1 cellular context compared by ENCODE assay signal in genomic region chr4:674172-675035, GRCh38.
A peak's percentile ranks its signal among the peaks of the same experiment; 100 is the strongest.
TF ChIP-seq lines count a peak whose summit lies in the region.

Gene ATP5ME (minus strand): TSS chr4:674276. CDS start chr4:674247, 29 bp downstream.
Gene MYL5 (plus strand): TSS chr4:674542. CDS start chr4:678027, 3,485 bp downstream.

TF ChIP-seq in WTC11, 78 proteins besides CTCF, POLR2A, EP300 and RAD21 (continued from another document):
- TF ChIP-seq ESRRA (CRISPR knock-in tag; IDR thresholded peaks at IDR 0.05; ENCODE audit: borderline replicate concordance), result no peak; the same call in 1 of the 2 replicates
- no peak for TF ChIP-seq SMAD4 (CRISPR knock-in tag; IDR thresholded peaks at IDR 0.05)
- TF ChIP-seq NR2C2 (CRISPR knock-in tag; IDR thresholded peaks at IDR 0.05), result peak; percentile 97
- TF ChIP-seq, protein P1, sequence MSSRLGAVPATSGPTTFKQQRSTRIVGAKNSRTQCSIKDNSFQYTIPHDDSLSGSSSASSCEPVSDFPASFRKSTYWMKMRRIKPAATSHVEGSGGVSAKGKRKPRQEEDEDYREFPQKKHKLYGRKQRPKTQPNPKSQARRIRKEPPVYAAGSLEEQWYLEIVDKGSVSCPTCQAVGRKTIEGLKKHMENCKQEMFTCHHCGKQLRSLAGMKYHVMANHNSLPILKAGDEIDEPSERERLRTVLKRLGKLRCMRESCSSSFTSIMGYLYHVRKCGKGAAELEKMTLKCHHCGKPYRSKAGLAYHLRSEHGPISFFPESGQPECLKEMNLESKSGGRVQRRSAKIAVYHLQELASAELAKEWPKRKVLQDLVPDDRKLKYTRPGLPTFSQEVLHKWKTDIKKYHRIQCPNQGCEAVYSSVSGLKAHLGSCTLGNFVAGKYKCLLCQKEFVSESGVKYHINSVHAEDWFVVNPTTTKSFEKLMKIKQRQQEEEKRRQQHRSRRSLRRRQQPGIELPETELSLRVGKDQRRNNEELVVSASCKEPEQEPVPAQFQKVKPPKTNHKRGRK (CRISPR knock-in tag; IDR thresholded peaks at IDR 0.05; ENCODE audit: borderline replicate concordance), result no peak
- TF ChIP-seq GABPB1 (CRISPR knock-in tag; IDR thresholded peaks at IDR 0.05), result peak; percentile 77
- TF ChIP-seq, protein P2, sequence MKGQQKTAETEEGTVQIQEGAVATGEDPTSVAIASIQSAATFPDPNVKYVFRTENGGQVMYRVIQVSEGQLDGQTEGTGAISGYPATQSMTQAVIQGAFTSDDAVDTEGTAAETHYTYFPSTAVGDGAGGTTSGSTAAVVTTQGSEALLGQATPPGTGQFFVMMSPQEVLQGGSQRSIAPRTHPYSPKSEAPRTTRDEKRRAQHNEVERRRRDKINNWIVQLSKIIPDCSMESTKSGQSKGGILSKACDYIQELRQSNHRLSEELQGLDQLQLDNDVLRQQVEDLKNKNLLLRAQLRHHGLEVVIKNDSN (CRISPR knock-in tag; IDR thresholded peaks at IDR 0.05), result peak; percentile 91
- no peak for TF ChIP-seq ZNF425 (CRISPR knock-in tag; conservative IDR thresholded peaks at IDR 0.05)
- TF ChIP-seq PRRX2 (CRISPR knock-in tag; IDR thresholded peaks at IDR 0.05), result no peak
- TF ChIP-seq, protein P3, sequence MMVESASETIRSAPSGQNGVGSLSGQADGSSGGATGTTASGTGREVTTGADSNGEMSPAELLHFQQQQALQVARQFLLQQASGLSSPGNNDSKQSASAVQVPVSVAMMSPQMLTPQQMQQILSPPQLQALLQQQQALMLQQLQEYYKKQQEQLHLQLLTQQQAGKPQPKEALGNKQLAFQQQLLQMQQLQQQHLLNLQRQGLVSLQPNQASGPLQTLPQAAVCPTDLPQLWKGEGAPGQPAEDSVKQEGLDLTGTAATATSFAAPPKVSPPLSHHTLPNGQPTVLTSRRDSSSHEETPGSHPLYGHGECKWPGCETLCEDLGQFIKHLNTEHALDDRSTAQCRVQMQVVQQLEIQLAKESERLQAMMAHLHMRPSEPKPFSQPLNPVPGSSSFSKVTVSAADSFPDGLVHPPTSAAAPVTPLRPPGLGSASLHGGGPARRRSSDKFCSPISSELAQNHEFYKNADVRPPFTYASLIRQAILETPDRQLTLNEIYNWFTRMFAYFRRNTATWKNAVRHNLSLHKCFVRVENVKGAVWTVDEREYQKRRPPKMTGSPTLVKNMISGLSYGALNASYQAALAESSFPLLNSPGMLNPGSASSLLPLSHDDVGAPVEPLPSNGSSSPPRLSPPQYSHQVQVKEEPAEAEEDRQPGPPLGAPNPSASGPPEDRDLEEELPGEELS (CRISPR knock-in tag; IDR thresholded peaks at IDR 0.05), result no peak
- no peak for TF ChIP-seq EMX1 (CRISPR knock-in tag; IDR thresholded peaks at IDR 0.05)
- no peak; the same call in 1 of the 2 replicates for TF ChIP-seq ZNF263 (CRISPR knock-in tag; IDR thresholded peaks at IDR 0.05; ENCODE audit: low read depth)
- TF ChIP-seq JAZF1 (CRISPR knock-in tag; IDR thresholded peaks at IDR 0.05), result no peak
- no peak for TF ChIP-seq TEAD1 (CRISPR knock-in tag; IDR thresholded peaks at IDR 0.05)
- no peak for TF ChIP-seq GRHL2 (CRISPR knock-in tag; IDR thresholded peaks at IDR 0.05; ENCODE audit: insufficient replicate concordance, severe bottlenecking)
- no peak for TF ChIP-seq RELA (CRISPR knock-in tag; IDR thresholded peaks at IDR 0.05; ENCODE audit: borderline replicate concordance)
- TF ChIP-seq KAT7 (CRISPR knock-in tag; IDR thresholded peaks at IDR 0.05; ENCODE audit: borderline replicate concordance), result 0 out of 2 replicates have a peak, but pooled peaks have one; percentile 13
- TF ChIP-seq ELF4 (CRISPR knock-in tag; IDR thresholded peaks at IDR 0.05; ENCODE audit: low read depth), result 0 out of 2 replicates have a peak, but pooled peaks have one; percentile 50
- TF ChIP-seq TCF7 (CRISPR knock-in tag; IDR thresholded peaks at IDR 0.05; ENCODE audit: low read depth), result no peak
- TF ChIP-seq IRF2 (CRISPR knock-in tag; IDR thresholded peaks at IDR 0.05; ENCODE audit: borderline replicate concordance, low read depth), result no peak
- TF ChIP-seq, protein P4, sequence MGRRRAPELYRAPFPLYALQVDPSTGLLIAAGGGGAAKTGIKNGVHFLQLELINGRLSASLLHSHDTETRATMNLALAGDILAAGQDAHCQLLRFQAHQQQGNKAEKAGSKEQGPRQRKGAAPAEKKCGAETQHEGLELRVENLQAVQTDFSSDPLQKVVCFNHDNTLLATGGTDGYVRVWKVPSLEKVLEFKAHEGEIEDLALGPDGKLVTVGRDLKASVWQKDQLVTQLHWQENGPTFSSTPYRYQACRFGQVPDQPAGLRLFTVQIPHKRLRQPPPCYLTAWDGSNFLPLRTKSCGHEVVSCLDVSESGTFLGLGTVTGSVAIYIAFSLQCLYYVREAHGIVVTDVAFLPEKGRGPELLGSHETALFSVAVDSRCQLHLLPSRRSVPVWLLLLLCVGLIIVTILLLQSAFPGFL (CRISPR knock-in tag; IDR thresholded peaks at IDR 0.05; ENCODE audit: borderline replicate concordance), result no peak
- no peak for TF ChIP-seq RORB (CRISPR knock-in tag; IDR thresholded peaks at IDR 0.05)
- TF ChIP-seq, protein P5, sequence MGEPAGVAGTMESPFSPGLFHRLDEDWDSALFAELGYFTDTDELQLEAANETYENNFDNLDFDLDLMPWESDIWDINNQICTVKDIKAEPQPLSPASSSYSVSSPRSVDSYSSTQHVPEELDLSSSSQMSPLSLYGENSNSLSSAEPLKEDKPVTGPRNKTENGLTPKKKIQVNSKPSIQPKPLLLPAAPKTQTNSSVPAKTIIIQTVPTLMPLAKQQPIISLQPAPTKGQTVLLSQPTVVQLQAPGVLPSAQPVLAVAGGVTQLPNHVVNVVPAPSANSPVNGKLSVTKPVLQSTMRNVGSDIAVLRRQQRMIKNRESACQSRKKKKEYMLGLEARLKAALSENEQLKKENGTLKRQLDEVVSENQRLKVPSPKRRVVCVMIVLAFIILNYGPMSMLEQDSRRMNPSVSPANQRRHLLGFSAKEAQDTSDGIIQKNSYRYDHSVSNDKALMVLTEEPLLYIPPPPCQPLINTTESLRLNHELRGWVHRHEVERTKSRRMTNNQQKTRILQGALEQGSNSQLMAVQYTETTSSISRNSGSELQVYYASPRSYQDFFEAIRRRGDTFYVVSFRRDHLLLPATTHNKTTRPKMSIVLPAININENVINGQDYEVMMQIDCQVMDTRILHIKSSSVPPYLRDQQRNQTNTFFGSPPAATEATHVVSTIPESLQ (CRISPR knock-in tag; IDR thresholded peaks at IDR 0.05), result no peak
- TF ChIP-seq, protein P6, sequence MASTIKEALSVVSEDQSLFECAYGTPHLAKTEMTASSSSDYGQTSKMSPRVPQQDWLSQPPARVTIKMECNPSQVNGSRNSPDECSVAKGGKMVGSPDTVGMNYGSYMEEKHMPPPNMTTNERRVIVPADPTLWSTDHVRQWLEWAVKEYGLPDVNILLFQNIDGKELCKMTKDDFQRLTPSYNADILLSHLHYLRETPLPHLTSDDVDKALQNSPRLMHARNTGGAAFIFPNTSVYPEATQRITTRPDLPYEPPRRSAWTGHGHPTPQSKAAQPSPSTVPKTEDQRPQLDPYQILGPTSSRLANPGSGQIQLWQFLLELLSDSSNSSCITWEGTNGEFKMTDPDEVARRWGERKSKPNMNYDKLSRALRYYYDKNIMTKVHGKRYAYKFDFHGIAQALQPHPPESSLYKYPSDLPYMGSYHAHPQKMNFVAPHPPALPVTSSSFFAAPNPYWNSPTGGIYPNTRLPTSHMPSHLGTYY (CRISPR knock-in tag; IDR thresholded peaks at IDR 0.05), result no peak
- peak; percentile 63 for TF ChIP-seq ETV6 (CRISPR knock-in tag; IDR thresholded peaks at IDR 0.05)
- no peak; the same call in 1 of the 2 replicates for TF ChIP-seq ZNF423 (CRISPR knock-in tag; IDR thresholded peaks at IDR 0.05)
- TF ChIP-seq ZNF671 (CRISPR knock-in tag; IDR thresholded peaks at IDR 0.05), result no peak
- TF ChIP-seq ZBTB21 (CRISPR knock-in tag; IDR thresholded peaks at IDR 0.05; ENCODE audit: borderline replicate concordance), result peak; percentile 94
- peak; percentile 88 for TF ChIP-seq ZNF232 (CRISPR knock-in tag; IDR thresholded peaks at IDR 0.05)
- TF ChIP-seq E2F1 (CRISPR knock-in tag; IDR thresholded peaks at IDR 0.05), result no peak
- TF ChIP-seq FOXP1 (CRISPR knock-in tag; IDR thresholded peaks at IDR 0.05; ENCODE audit: borderline replicate concordance), result no peak
- no peak for TF ChIP-seq NFYB (CRISPR knock-in tag; conservative IDR thresholded peaks at IDR 0.05; ENCODE audit: low read depth)
- TF ChIP-seq ZSCAN18 (CRISPR knock-in tag; IDR thresholded peaks at IDR 0.05), result no peak
- TF ChIP-seq, protein P7, sequence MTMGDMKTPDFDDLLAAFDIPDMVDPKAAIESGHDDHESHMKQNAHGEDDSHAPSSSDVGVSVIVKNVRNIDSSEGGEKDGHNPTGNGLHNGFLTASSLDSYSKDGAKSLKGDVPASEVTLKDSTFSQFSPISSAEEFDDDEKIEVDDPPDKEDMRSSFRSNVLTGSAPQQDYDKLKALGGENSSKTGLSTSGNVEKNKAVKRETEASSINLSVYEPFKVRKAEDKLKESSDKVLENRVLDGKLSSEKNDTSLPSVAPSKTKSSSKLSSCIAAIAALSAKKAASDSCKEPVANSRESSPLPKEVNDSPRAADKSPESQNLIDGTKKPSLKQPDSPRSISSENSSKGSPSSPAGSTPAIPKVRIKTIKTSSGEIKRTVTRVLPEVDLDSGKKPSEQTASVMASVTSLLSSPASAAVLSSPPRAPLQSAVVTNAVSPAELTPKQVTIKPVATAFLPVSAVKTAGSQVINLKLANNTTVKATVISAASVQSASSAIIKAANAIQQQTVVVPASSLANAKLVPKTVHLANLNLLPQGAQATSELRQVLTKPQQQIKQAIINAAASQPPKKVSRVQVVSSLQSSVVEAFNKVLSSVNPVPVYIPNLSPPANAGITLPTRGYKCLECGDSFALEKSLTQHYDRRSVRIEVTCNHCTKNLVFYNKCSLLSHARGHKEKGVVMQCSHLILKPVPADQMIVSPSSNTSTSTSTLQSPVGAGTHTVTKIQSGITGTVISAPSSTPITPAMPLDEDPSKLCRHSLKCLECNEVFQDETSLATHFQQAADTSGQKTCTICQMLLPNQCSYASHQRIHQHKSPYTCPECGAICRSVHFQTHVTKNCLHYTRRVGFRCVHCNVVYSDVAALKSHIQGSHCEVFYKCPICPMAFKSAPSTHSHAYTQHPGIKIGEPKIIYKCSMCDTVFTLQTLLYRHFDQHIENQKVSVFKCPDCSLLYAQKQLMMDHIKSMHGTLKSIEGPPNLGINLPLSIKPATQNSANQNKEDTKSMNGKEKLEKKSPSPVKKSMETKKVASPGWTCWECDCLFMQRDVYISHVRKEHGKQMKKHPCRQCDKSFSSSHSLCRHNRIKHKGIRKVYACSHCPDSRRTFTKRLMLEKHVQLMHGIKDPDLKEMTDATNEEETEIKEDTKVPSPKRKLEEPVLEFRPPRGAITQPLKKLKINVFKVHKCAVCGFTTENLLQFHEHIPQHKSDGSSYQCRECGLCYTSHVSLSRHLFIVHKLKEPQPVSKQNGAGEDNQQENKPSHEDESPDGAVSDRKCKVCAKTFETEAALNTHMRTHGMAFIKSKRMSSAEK (CRISPR knock-in tag; IDR thresholded peaks at IDR 0.05; ENCODE audit: borderline replicate concordance), result no peak
TF ChIP-seq in WTC11: peak in this region for 23.
